24 cellular contexts compared by ENCODE assay signal in the genomic region with DNA sequence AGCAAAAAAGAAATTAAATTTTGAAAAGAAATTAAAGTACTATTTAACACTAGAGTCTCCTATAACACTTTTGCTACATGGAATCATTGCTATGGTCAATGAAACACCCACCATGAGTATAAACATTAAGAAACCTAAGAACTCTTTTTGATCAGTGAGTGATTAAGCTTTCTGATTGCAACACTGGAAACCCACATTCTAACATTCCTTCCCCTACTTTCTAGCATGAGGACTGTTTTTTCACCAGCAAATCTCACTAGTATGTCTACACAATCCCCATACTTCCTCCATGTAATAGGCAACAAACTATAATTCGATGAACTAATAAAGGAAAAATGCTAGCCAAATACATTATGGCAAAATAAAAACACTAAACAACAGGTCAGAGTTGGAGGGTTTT. TPM values are rescaled to one million over a fixed set of nuclear protein-coding genes. Genes with fewer than 3 reads are reported as not detected.
DNase-seq lines count a peak whose midpoint lies in the region; ATAC-seq, FAIRE-seq and TF ChIP-seq lines count a peak whose summit lies in the region.
"Had no signal": no experiment of that assay in that cellular context is flagged by ENCODE, and none has a peak within 500 bp of the region (broad histone marks: within the 10 kb centered on the region; RNA-seq: fewer than 3 reads in every experiment).

No MANE protein-coding gene starts in this region.

- H3K4me3 Mint-ChIP-seq in natural killer cell treated with Interleukin-12 subunit alpha and Interleukin-12 subunit beta and Interleukin-15 and Interleukin-18, amount 100 ng/mL, for 72 hours = no peak overlapping the region
- H3K4me3 Mint-ChIP-seq in natural killer cell (no peak overlapping the region), astrocyte (ENCODE audit: unreplicated experiment) (no peak overlapping the region)
- H3K4me3 Mint-ChIP-seq: CD4-positive, CD25-positive, alpha-beta regulatory T cell; HFFc6; mesothelial cell of epicardium; neural crest cell; T-helper 17 cell had no signal

- no peaks in the 10 kb centered on the region for H3K27me3 Mint-ChIP-seq in natural killer cell treated with Interleukin-12 subunit alpha and Interleukin-12 subunit beta and Interleukin-15 and Interleukin-18, amount 100 ng/mL, for 72 hours
- H3K27me3 Mint-ChIP-seq in natural killer cell (ENCODE audit: low read depth in 2 of 2) = no peaks in the 10 kb centered on the region
- peaks cover 14% of the 10 kb centered on the region for H3K27me3 Mint-ChIP-seq in astrocyte (ENCODE audit: low read depth, unreplicated experiment)
- H3K27me3 Mint-ChIP-seq: CD4-positive, CD25-positive, alpha-beta regulatory T cell; effector memory CD8-positive, alpha-beta T cell; T-helper 17 cell had no signal

- H3K36me3 Mint-ChIP-seq in natural killer cell treated with Interleukin-12 subunit alpha and Interleukin-12 subunit beta and Interleukin-15 and Interleukin-18, amount 100 ng/mL, for 72 hours = peaks cover 4% of the 10 kb centered on the region
- no peaks in the 10 kb centered on the region for H3K36me3 Mint-ChIP-seq in natural killer cell
- H3K36me3 Mint-ChIP-seq in astrocyte (ENCODE audit: low read depth, unreplicated experiment) = no peaks in the 10 kb centered on the region
- H3K36me3 Mint-ChIP-seq: mesothelial cell of epicardium had no signal

- H3K27me3 ChIP-seq in astrocyte (ENCODE audit: insufficient read depth, low read length) = peaks cover 23% of the 10 kb centered on the region
- H3K27me3 ChIP-seq: uterus had no signal

- no peak overlapping the region for H3K4me3 ChIP-seq in astrocyte (ENCODE audit: insufficient read depth, low read depth, low read length)
- H3K4me3 ChIP-seq in fibroblast of pulmonary artery (replicated peaks; ENCODE audit: low read depth, low read length) = no peak overlapping the region
- H3K4me3 ChIP-seq: psoas muscle, SJCRH30, uterus had no signal

- no peak overlapping the region for H3K27ac Mint-ChIP-seq in natural killer cell treated with Interleukin-12 subunit alpha and Interleukin-12 subunit beta and Interleukin-15 and Interleukin-18, amount 100 ng/mL, for 72 hours
- H3K27ac Mint-ChIP-seq in natural killer cell (no peak overlapping the region), astrocyte (ENCODE audit: unreplicated experiment) (no peak overlapping the region)
- H3K27ac Mint-ChIP-seq: HFFc6, mesothelial cell of epicardium had no signal

- no peaks in the 10 kb centered on the region for H3K79me2 ChIP-seq in astrocyte (ENCODE audit: insufficient read depth, low read length)

- H2AFZ ChIP-seq in astrocyte (ENCODE audit: low read depth, low read length) = no peak overlapping the region

- H3K27ac ChIP-seq in astrocyte (ENCODE audit: low read depth, low read length) = no peak overlapping the region
- H3K27ac ChIP-seq: foreskin keratinocyte, HL-60, psoas muscle, SJCRH30, uterus, WERI-Rb-1 had no signal

- no peaks in the 10 kb centered on the region for H3K36me3 ChIP-seq in astrocyte (ENCODE audit: insufficient read depth, low read length)
- H3K36me3 ChIP-seq: SJCRH30, uterus, WERI-Rb-1 had no signal

- H3K9me3 ChIP-seq in astrocyte (ENCODE audit: insufficient read depth, low read depth, low read length) = no peaks in the 10 kb centered on the region
- H3K9me3 ChIP-seq: psoas muscle, SJCRH30, uterus had no signal

- H3K4me2 ChIP-seq in astrocyte (ENCODE audit: low read length) = no peak overlapping the region

- DNase-seq in natural killer cell treated with Interleukin-12 subunit alpha and Interleukin-12 subunit beta and Interleukin-15 and Interleukin-18, amount 100 ng/mL, for 72 hours (ENCODE audit: low spot score) = no peak
- DNase-seq in natural killer cell (no peak), astrocyte (ENCODE audit: low read depth) (peak; percentile 49), fibroblast of pulmonary artery (ENCODE audit: low read depth) (peak; percentile 39), mucosa of gallbladder (ENCODE audit: low spot score) (no peak), NCI-H2081 (lab: John Stamatoyannopoulos, UW) (no peak), NCI-H524 (lab: John Stamatoyannopoulos, UW) (no peak), activated T-cell treated with anti-CD3 and anti-CD28 coated beads for 4 hours (no peak)
- DNase-seq: amniotic stem cell, DMS153, kidney, psoas muscle, uterus had no signal

- intact Hi-C loops in natural killer cell (cut with micrococcal nuclease) = no loop called here

- no peak overlapping the region for H3K9ac ChIP-seq in astrocyte (ENCODE audit: low read length)

- TF ChIP-seq CTCF in natural killer cell (IDR thresholded peaks at IDR 0.05) (no peak), astrocyte (IDR thresholded peaks at IDR 0.05; ENCODE audit: insufficient read depth, low read depth, low read length) (no peak), fibroblast of pulmonary artery (IDR thresholded peaks at IDR 0.05; ENCODE audit: low read length, missing control alignments) (no peak)

- FAIRE-seq in astrocyte (lab: Jason Lieb, UNC) = no peak
- FAIRE-seq: A204.1, kidney had no signal

- no peaks in the 10 kb centered on the region for H3K9me3 Mint-ChIP-seq in natural killer cell treated with Interleukin-12 subunit alpha and Interleukin-12 subunit beta and Interleukin-15 and Interleukin-18, amount 100 ng/mL, for 72 hours
- H3K9me3 Mint-ChIP-seq in natural killer cell (no peaks in the 10 kb centered on the region), astrocyte (ENCODE audit: unreplicated experiment) (peaks cover 1% of the 10 kb centered on the region)
- H3K9me3 Mint-ChIP-seq: CD4-positive, CD25-positive, alpha-beta regulatory T cell; effector memory CD8-positive, alpha-beta T cell; HFFc6; mesothelial cell of epicardium; neural crest cell had no signal

- peak; percentile 52 to 55 for ATAC-seq in natural killer cell treated with Interleukin-12 subunit alpha and Interleukin-12 subunit beta and Interleukin-15 and Interleukin-18, amount 100 ng/mL, for 72 hours
- no peak for ATAC-seq in natural killer cell
- ATAC-seq: foreskin keratinocyte had no signal

- no peaks in the 10 kb centered on the region for H4K20me1 ChIP-seq in astrocyte (ENCODE audit: insufficient read depth, low read length)

- H3K4me1 Mint-ChIP-seq in natural killer cell treated with Interleukin-12 subunit alpha and Interleukin-12 subunit beta and Interleukin-15 and Interleukin-18, amount 100 ng/mL, for 72 hours (ENCODE audit: low read depth in 2 of 2) = peaks cover 23 to 28% of the 10 kb centered on the region in 2 donors
- H3K4me1 Mint-ChIP-seq in natural killer cell (peaks cover 33 to 34% of the 10 kb centered on the region in 2 donors), astrocyte (ENCODE audit: low read depth, unreplicated experiment) (no peaks in the 10 kb centered on the region)
- H3K4me1 Mint-ChIP-seq: mesothelial cell of epicardium, neural crest cell had no signal

- no peaks in the 10 kb centered on the region for H3K4me1 ChIP-seq in astrocyte (ENCODE audit: insufficient read depth, low read length)
- H3K4me1 ChIP-seq: foreskin keratinocyte, psoas muscle, SJCRH30, uterus had no signal

RNA-seq across cellular contexts. Expression of a gene that starts 54.7 kb away (rescaled TPM):
- total RNA-seq in natural killer cell treated with Interleukin-12 subunit alpha and Interleukin-12 subunit beta and Interleukin-15 and Interleukin-18, amount 100 ng/mL, for 72 hours = 10 to 100 TPM; 40.9 to 44.9 TPM
- total RNA-seq in natural killer cell = 100 to 1,000 TPM; 168 to 227 (median 190) TPM
- total RNA-seq in astrocyte = not detected in 2 replicates
- 5.4 TPM for total RNA-seq in mucosa of gallbladder
- total RNA-seq: foreskin keratinocyte, HFFc6, SJCRH30 had no signal

Comparison
In these comparisons a context has a peak if more than half of its experiments do, and no peak if none do; other contexts are left out.
1. ATAC-seq: peak in natural killer cell treated with Interleukin-12 subunit alpha and Interleukin-12 subunit beta and Interleukin-15 and Interleukin-18, amount 100 ng/mL, for 72 hours (2 of 2); none in natural killer cell (0 of 3).
2. DNase-seq: peak in astrocyte (single experiment) and fibroblast of pulmonary artery (single experiment); none in natural killer cell treated with Interleukin-12 subunit alpha and Interleukin-12 subunit beta and Interleukin-15 and Interleukin-18, amount 100 ng/mL, for 72 hours (single experiment), natural killer cell (single experiment), mucosa of gallbladder (single experiment), NCI-H2081 (0 of 2), NCI-H524 (0 of 2) and activated T-cell treated with anti-CD3 and anti-CD28 coated beads for 4 hours (single experiment).